21 cellular contexts compared by ENCODE assay signal in genomic region chr19:15191514-15191913, GRCh38. TPM values are rescaled to one million over a fixed set of nuclear protein-coding genes. Genes with fewer than 3 reads are reported as not detected.
A peak's percentile ranks its signal among the peaks of the same experiment; 100 is the strongest.
DNase-seq lines count a peak whose midpoint lies in the region; ATAC-seq and TF ChIP-seq lines count a peak whose summit lies in the region.
"Had no signal": no experiment of that assay in that cellular context is flagged by ENCODE, and none has a peak within 500 bp of the region (broad histone marks: within the 10 kb centered on the region; RNA-seq: fewer than 3 reads in every experiment).

No MANE protein-coding gene starts in this region.

- H3K79me1 ChIP-seq in IMR-90 (ENCODE audit: low read depth in 1 of 2, low read length in 2 of 2) = peaks cover 10 to 32% of the 10 kb centered on the region in 2 experiments; a peak in 3 of 4 replicates

- H4K20me1 ChIP-seq in IMR-90 (ENCODE audit: insufficient read depth, low read length) = peaks cover 14% of the 10 kb centered on the region
- peaks cover 3% of the 10 kb centered on the region for H4K20me1 ChIP-seq in osteoblast (ENCODE audit: insufficient read depth, low read length)

- TF ChIP-seq CTCF in IMR-90 (conservative IDR thresholded peaks at IDR 0.05; ENCODE audit: low read depth, low read length) (no peak), coronary artery (IDR thresholded peaks at IDR 0.05) (no peak), osteoblast (IDR thresholded peaks at IDR 0.05; ENCODE audit: extremely low read depth, low read depth, low read length) (no peak)

- H3K14ac ChIP-seq in IMR-90 (replicated peaks; ENCODE audit: low read depth, low read length) = no peak overlapping the region

- H3K9me3 ChIP-seq in IMR-90 (ENCODE audit: control insufficient read depth, insufficient read depth, low read length) = no peaks in the 10 kb centered on the region
- no peaks in the 10 kb centered on the region for H3K9me3 ChIP-seq in osteoblast (ENCODE audit: low read depth, low read length)
- H3K9me3 ChIP-seq: A549, HAP-1 had no signal

- H2AFZ ChIP-seq in IMR-90 (replicated peaks; ENCODE audit: low read length, poor library complexity) (no peak overlapping the region), osteoblast (ENCODE audit: low read length) (no peak overlapping the region)
- H2AFZ ChIP-seq: GM23338 had no signal

- in situ Hi-C loops in IMR-90 (cut with MboI; ENCODE audit: low sequenced_read_pairs) = no loop called here

- ATAC-seq in IMR-90 (ENCODE audit: low read depth) (no peak), HG03045 (IDR thresholded peaks at IDR 0.05; ENCODE audit: unreplicated experiment) (no peak), HG02884 (IDR thresholded peaks at IDR 0.05; ENCODE audit: unreplicated experiment) (no peak)
- ATAC-seq: A549, GM23338 had no signal

- peaks cover 2% of the 10 kb centered on the region for H3K4me1 ChIP-seq in IMR-90 (ENCODE audit: control insufficient read depth, insufficient read depth, low read length)
- peaks cover 12% of the 10 kb centered on the region for H3K4me1 ChIP-seq in osteoblast (ENCODE audit: insufficient read depth, low read length)
- H3K4me1 ChIP-seq: HAP-1 had no signal

- H3K36me3 ChIP-seq in IMR-90 (ENCODE audit: control insufficient read depth, insufficient read depth, low read length) (peaks cover 44% of the 10 kb centered on the region), osteoblast (ENCODE audit: insufficient read depth, low read length) (peaks cover 55% of the 10 kb centered on the region)

- dilution Hi-C loops in IMR-90 (cut with HindIII; ENCODE audit: low sequenced_read_pairs, unreplicated experiment) = no loop called here

- H2BK5ac ChIP-seq in IMR-90 (ENCODE audit: low read depth, low read length, poor library complexity, severe bottlenecking) = no peak overlapping the region

- H2BK20ac ChIP-seq in IMR-90 (ENCODE audit: low read depth, low read length) = no peak overlapping the region

- no peak for TF ChIP-seq RAD21 in IMR-90 (IDR thresholded peaks at IDR 0.05; ENCODE audit: low read length)

- 90% methylated on average over 11 of the region's 18 CpGs; no CpG with 5 or more reads in 1 of the 2 experiments for WGBS in IMR-90 (ENCODE audit: extremely low coverage in 2 of 2, insufficient read length in 1 of 2), 2 experiments

- no peak overlapping the region for H3K4me3 ChIP-seq in IMR-90 (ENCODE audit: insufficient read depth, low read depth, low read length)
- no peak overlapping the region for H3K4me3 ChIP-seq in coronary artery
- no peak overlapping the region for H3K4me3 ChIP-seq in osteoblast (ENCODE audit: insufficient read depth, low read length)
- H3K4me3 ChIP-seq: A549, GM23338, HAP-1 had no signal

- H2AK9ac ChIP-seq in IMR-90 (replicated peaks; ENCODE audit: low read depth, low read length, poor library complexity) = no peak overlapping the region

- no peak overlapping the region for H3K18ac ChIP-seq in IMR-90 (ENCODE audit: low read depth, low read length)

- BruUV-seq in IMR-90 (replicated peaks; lab: Mats Ljungman, UMichigan) = no TSS peak

- no peak overlapping the region for H4K91ac ChIP-seq in IMR-90 (ENCODE audit: insufficient read depth, low read depth, low read length)

- no peak overlapping the region for H2BK15ac ChIP-seq in IMR-90 (ENCODE audit: low read depth, low read length)

- no peak overlapping the region for H3K4me2 ChIP-seq in IMR-90 (ENCODE audit: low read depth, low read length)
- H3K4me2 ChIP-seq in osteoblast (ENCODE audit: insufficient read depth, low read length) = no peak overlapping the region
- H3K4me2 ChIP-seq: A549, GM23338 had no signal

- H3K79me2 ChIP-seq in osteoblast (ENCODE audit: insufficient read depth, low read length) = peaks cover 31% of the 10 kb centered on the region

- no peak overlapping the region for H3K4ac ChIP-seq in IMR-90 (ENCODE audit: low read depth, low read length)

- H3K27ac ChIP-seq in IMR-90 (ENCODE audit: insufficient read depth, low read length) (no peak overlapping the region), coronary artery (peak overlapping the region; percentile 44 to 55), osteoblast (ENCODE audit: low read depth, low read length) (no peak overlapping the region)
- H3K27ac ChIP-seq: A549 had no signal

- H3K23ac ChIP-seq in IMR-90 (ENCODE audit: low read depth, low read length) = no peak overlapping the region

- intact Hi-C loops in IMR-90 (cut with micrococcal nuclease) = no loop called here
- intact Hi-C loops in head of caudate nucleus (cut with DNase I) = no loop called here

- H3K56ac ChIP-seq in IMR-90 (ENCODE audit: extremely low read depth, insufficient read depth, low read length) = no peak overlapping the region

- POLR2A ChIA-PET in IMR-90 (lab: Charles Lee; ENCODE audit: unreplicated experiment) = no interaction called here

- CTCF ChIA-PET in IMR-90 (lab: Yijun Ruan, JAX) = no interaction called here

- DNase-seq in IMR-90 (no peak), coronary artery (ENCODE audit: low spot score) (no peak), osteoblast (ENCODE audit: insufficient read length, low spot score, missing footprints) (peak; percentile 60), head of caudate nucleus (no peak)
- DNase-seq: 8988T; ACHN; AML-193; C1 segment of cervical spinal cord; Calu3; CD4-positive, alpha-beta memory T cell; COR-L47; DMS53; DMS79 treated with DMSO at 0.1 percent for 48 hours; GF-D8; HFFc6 had no signal

- peak overlapping the region; percentile 8; the same call in 1 of the 2 replicates for H2AK5ac ChIP-seq in IMR-90 (ENCODE audit: low read depth, low read length)

- peaks cover 4% of the 10 kb centered on the region for H3K9me1 ChIP-seq in IMR-90 (ENCODE audit: insufficient read depth, low read length)

- H2BK120ac ChIP-seq in IMR-90 (ENCODE audit: low read depth, low read length) = no peak overlapping the region

- TF ChIP-seq POLR2A in IMR-90 (IDR thresholded peaks at IDR 0.05; ENCODE audit: low read depth, low read length) = no peak

- H3K27me3 ChIP-seq in IMR-90 (ENCODE audit: control insufficient read depth, insufficient read depth, low read length) (no peaks in the 10 kb centered on the region), osteoblast (ENCODE audit: insufficient read depth, low read length) (no peaks in the 10 kb centered on the region)

- H4K8ac ChIP-seq in IMR-90 (ENCODE audit: low read depth in 2 of 2, low read length in 2 of 2) = no peak overlapping the region

- H3K9ac ChIP-seq in IMR-90 (ENCODE audit: low read depth, low read length) = no peak overlapping the region

- no peak overlapping the region for H4K5ac ChIP-seq in IMR-90 (ENCODE audit: low read depth, low read length)

TF ChIP-seq in IMR-90, 13 proteins besides CTCF, POLR2A, EP300 and RAD21:
- TF ChIP-seq NFE2L2 (IDR thresholded peaks at IDR 0.05; ENCODE audit: low read depth, low read length) (no peak), RFX5 (IDR thresholded peaks at IDR 0.05; ENCODE audit: low read depth, low read length) (no peak), MXI1 (IDR thresholded peaks at IDR 0.05; ENCODE audit: borderline replicate concordance, low read depth, low read length) (no peak), RCOR1 (IDR thresholded peaks at IDR 0.05; ENCODE audit: insufficient replicate concordance, low read length) (no peak), MAFK (IDR thresholded peaks at IDR 0.05; ENCODE audit: low read depth, low read length) (no peak), CEBPB (IDR thresholded peaks at IDR 0.05; ENCODE audit: low read depth, low read length) (no peak), ELK1 (IDR thresholded peaks at IDR 0.05; ENCODE audit: borderline replicate concordance, low read depth, low read length) (no peak), CHD1 (IDR thresholded peaks at IDR 0.05; ENCODE audit: low read depth, low read length) (no peak), FOS (IDR thresholded peaks at IDR 0.05; ENCODE audit: low read depth, low read length) (no peak), SMC3 (IDR thresholded peaks at IDR 0.05; ENCODE audit: low read depth, low read length) (no peak), MAZ (IDR thresholded peaks at IDR 0.05; ENCODE audit: borderline replicate concordance, low read depth, low read length) (no peak), BHLHE40 (IDR thresholded peaks at IDR 0.05; ENCODE audit: low read depth, low read length) (no peak)
- TF ChIP-seq, protein P1, sequence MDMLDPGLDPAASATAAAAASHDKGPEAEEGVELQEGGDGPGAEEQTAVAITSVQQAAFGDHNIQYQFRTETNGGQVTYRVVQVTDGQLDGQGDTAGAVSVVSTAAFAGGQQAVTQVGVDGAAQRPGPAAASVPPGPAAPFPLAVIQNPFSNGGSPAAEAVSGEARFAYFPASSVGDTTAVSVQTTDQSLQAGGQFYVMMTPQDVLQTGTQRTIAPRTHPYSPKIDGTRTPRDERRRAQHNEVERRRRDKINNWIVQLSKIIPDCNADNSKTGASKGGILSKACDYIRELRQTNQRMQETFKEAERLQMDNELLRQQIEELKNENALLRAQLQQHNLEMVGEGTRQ (IDR thresholded peaks at IDR 0.05; ENCODE audit: low read depth, low read length) = no peak

RNA-seq across cellular contexts. Expression of gene NOTCH3, which starts 9.3 kb away (rescaled TPM):
- total RNA-seq in IMR-90 (2012; rRNA removed) (5.9 and 7.2 TPM in 2 replicates), osteoblast (49.8 and 51.8 TPM in 2 replicates)
- polyA plus RNA-seq in IMR-90 (2012; rRNA removed) = 25.1 and 29.6 TPM in 2 replicates
- 17.9 and 34.4 TPM in 2 replicates for polyA plus RNA-seq in IMR-90 (2012; cell fraction: cytosol; rRNA removed)
- 19.2 and 47.3 TPM in 2 replicates for polyA plus RNA-seq in IMR-90 (2012; cell fraction: nucleus; rRNA removed; ENCODE audit: low replicate concordance)
- polyA plus RNA-seq: CD4-positive, alpha-beta memory T cell had no signal

RNA-seq across cellular contexts. Expression of gene EPHX3, which starts 40.7 kb away (rescaled TPM):
- 0.18 TPM in 1 of 2 replicates, not detected in the other for total RNA-seq in IMR-90 (2012; rRNA removed)
- 0.12 and 0.16 TPM in 2 replicates for polyA plus RNA-seq in IMR-90 (2012; rRNA removed)
- polyA plus RNA-seq in IMR-90 (2012; cell fraction: cytosol; rRNA removed) = 0.08 and 0.09 TPM in 2 replicates
- 0.78 and 1.2 TPM in 2 replicates for polyA plus RNA-seq in IMR-90 (2012; cell fraction: nucleus; rRNA removed; ENCODE audit: low replicate concordance)
- 0.29 TPM in 1 of 2 replicates, not detected in the other for total RNA-seq in osteoblast
- total RNA-seq: G401 had no signal
- polyA plus RNA-seq: CD4-positive, alpha-beta memory T cell had no signal

Comparison
In these comparisons a context has a peak if more than half of its experiments do, and no peak if none do; other contexts are left out.
1. H3K27ac ChIP-seq: peak in coronary artery (2 of 2); none in IMR-90 (single experiment) and osteoblast (single experiment).